ENCODE assay signal across 20 cellular contexts in the genomic region with DNA sequence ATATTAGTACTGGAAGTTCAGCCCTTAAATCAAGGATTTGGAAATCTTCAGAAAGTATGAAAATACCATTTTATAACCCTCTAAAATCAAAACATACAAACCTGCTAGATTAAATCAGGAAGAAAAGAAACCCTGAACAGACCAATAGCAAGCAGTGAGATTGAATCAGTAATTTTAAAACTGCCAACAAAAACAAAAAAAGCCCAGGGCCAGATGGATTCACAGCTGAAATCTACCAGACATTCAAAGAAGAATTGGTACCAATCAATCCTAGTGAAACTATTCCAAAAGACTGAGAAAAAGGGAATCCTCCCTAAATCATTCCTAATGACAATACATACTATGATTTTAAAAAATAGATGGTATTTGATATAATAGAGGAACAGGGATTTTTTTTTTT.
"Had no signal": no experiment of that assay in that cellular context is flagged by ENCODE, and none has a peak within 500 bp of the region (broad histone marks: within the 10 kb centered on the region; RNA-seq: fewer than 3 reads in every experiment).

No MANE protein-coding gene starts in this region.

- H3K27me3 Mint-ChIP-seq: activated naive CD8-positive, alpha-beta T cell treated with anti-CD3 and anti-CD28 coated beads for 36 hours; stimulated activated naive CD8-positive, alpha-beta T cell treated with anti-CD3 and anti-CD28 coated beads, Interleukin-15, amount 100 ng/mL, for 72 hours had no signal

- H3K4me3 ChIP-seq: heart right ventricle, left lung, lung, pancreas, transverse colon, vagina had no signal

- H3K27ac Mint-ChIP-seq: activated naive CD8-positive, alpha-beta T cell treated with anti-CD3 and anti-CD28 coated beads for 36 hours; natural killer cell; stimulated activated naive CD8-positive, alpha-beta T cell treated with anti-CD3 and anti-CD28 coated beads, Interleukin-15, amount 100 ng/mL, for 72 hours had no signal

- ATAC-seq: activated T-cell treated with anti-CD3 and anti-CD28 coated beads, Interleukin-2, amount 50 U/mL, for 4 hours; heart right ventricle; left lung; natural killer cell; pancreas; right cardiac atrium; stimulated activated naive CD8-positive, alpha-beta T cell treated with anti-CD3 and anti-CD28 coated beads, Interleukin-15, amount 100 ng/mL, for 72 hours had no signal

- H3K4me1 ChIP-seq: left lung, pancreas, transverse colon had no signal

- H3K36me3 Mint-ChIP-seq: natural killer cell had no signal

- H3K9me3 Mint-ChIP-seq: natural killer cell; stimulated activated naive CD8-positive, alpha-beta T cell treated with anti-CD3 and anti-CD28 coated beads, Interleukin-15, amount 100 ng/mL, for 72 hours had no signal

- H3K4me1 Mint-ChIP-seq: activated naive CD8-positive, alpha-beta T cell treated with anti-CD3 and anti-CD28 coated beads for 36 hours; stimulated activated naive CD8-positive, alpha-beta T cell treated with anti-CD3 and anti-CD28 coated beads, Interleukin-15, amount 100 ng/mL, for 72 hours had no signal

- H3K9me3 ChIP-seq: pancreas, transverse colon, vagina had no signal

- H3K36me3 ChIP-seq: left lung, pancreas, vagina had no signal

- DNase-seq: activated CD4-positive, alpha-beta T cell treated with anti-CD3 and anti-CD28 coated beads for 4 hours; activated CD4-positive, alpha-beta T cell treated with anti-CD3 and anti-CD28 coated beads, Interleukin-2, amount 50 U/mL, for 48 hours; activated CD4-positive, CD25-positive, alpha-beta regulatory T cell; activated CD8-positive, alpha-beta memory T cell treated with anti-CD3 and anti-CD28 coated beads, Interleukin-2, amount 50 U/mL, for 48 hours; activated naive CD4-positive, alpha-beta T cell treated with Interleukin-2 at 50 U/mL for 16 hours; activated naive CD8-positive, alpha-beta T cell treated with anti-CD3 and anti-CD28 coated beads for 36 hours; activated T-cell treated with anti-CD3 and anti-CD28 coated beads, Interleukin-2, amount 50 U/mL, for 4 hours; amniotic stem cell; heart right ventricle; left lung; natural killer cell; pancreas; right cardiac atrium; stimulated activated CD4-positive, alpha-beta T cell treated with anti-CD3 and anti-CD28 coated beads, Interleukin-12 subunit alpha, Interleukin-12 subunit beta, amount 100 ng/mL, for 4 hours; stimulated activated CD4-positive, alpha-beta T cell treated with anti-CD3 and anti-CD28 coated beads, Interleukin-4, amount 100 ng/mL, for 4 hours; stimulated activated naive CD8-positive, alpha-beta T cell treated with anti-CD3 and anti-CD28 coated beads, Interleukin-15, amount 100 ng/mL, for 72 hours; T1000; transverse colon had no signal

- H3K27me3 ChIP-seq: heart right ventricle, left lung, pancreas, transverse colon, vagina had no signal

- H3K4me3 Mint-ChIP-seq: activated naive CD8-positive, alpha-beta T cell treated with anti-CD3 and anti-CD28 coated beads for 36 hours; activated T-cell treated with anti-CD3 and anti-CD28 coated beads, Interleukin-2, amount 50 U/mL, for 4 hours; natural killer cell; stimulated activated naive CD8-positive, alpha-beta T cell treated with anti-CD3 and anti-CD28 coated beads, Interleukin-15, amount 100 ng/mL, for 72 hours had no signal

- FAIRE-seq: pancreas had no signal
